ENCODE assay signal across 1 cellular context in the genomic region with DNA sequence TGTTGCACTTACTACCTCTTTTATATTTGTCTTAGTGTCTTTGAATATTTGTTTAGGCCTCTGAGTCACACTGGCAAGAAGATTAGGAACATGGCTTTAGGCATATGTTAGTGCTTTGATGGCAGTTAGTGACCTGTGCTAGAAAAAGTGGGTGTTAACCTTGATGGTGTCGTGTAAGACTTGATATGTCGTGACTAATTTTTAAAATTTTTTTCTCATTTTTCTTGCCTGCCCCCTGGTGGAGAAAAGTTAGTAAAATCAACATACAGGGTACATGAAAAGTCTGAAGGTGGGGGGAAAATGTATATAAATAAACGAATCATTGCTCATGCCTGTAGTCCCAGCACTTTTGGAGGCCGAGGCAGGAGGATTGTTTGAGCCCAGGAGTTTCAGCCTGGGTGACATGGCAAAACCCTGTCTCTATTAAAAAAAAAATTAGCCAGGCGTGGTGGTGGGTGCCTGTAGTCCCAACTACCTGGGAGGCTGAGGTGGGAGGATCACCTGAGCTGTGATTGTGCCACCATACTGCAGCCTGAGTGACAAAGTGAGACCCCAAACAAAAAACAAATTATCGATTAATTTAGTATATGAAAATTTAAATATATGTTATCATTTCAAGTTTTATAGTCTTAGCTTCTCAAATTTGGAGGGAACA.
TF ChIP-seq lines count a peak whose summit lies in the region.

No MANE protein-coding gene starts in this region.

TF ChIP-seq in A549, 52 proteins besides CTCF, POLR2A, EP300 and RAD21 (continued from another document):
- TF ChIP-seq, protein P1, sequence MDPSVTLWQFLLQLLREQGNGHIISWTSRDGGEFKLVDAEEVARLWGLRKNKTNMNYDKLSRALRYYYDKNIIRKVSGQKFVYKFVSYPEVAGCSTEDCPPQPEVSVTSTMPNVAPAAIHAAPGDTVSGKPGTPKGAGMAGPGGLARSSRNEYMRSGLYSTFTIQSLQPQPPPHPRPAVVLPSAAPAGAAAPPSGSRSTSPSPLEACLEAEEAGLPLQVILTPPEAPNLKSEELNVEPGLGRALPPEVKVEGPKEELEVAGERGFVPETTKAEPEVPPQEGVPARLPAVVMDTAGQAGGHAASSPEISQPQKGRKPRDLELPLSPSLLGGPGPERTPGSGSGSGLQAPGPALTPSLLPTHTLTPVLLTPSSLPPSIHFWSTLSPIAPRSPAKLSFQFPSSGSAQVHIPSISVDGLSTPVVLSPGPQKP (IDR thresholded peaks at IDR 0.05; ENCODE audit: low read depth, low read length): no peak
- TF ChIP-seq, protein P2, sequence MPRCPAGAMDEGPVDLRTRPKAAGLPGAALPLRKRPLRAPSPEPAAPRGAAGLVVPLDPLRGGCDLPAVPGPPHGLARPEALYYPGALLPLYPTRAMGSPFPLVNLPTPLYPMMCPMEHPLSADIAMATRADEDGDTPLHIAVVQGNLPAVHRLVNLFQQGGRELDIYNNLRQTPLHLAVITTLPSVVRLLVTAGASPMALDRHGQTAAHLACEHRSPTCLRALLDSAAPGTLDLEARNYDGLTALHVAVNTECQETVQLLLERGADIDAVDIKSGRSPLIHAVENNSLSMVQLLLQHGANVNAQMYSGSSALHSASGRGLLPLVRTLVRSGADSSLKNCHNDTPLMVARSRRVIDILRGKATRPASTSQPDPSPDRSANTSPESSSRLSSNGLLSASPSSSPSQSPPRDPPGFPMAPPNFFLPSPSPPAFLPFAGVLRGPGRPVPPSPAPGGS (IDR thresholded peaks at IDR 0.05): no peak
- TF ChIP-seq PHF8 (IDR thresholded peaks at IDR 0.05; ENCODE audit: borderline replicate concordance, low read depth): no peak
- TF ChIP-seq, protein P3, sequence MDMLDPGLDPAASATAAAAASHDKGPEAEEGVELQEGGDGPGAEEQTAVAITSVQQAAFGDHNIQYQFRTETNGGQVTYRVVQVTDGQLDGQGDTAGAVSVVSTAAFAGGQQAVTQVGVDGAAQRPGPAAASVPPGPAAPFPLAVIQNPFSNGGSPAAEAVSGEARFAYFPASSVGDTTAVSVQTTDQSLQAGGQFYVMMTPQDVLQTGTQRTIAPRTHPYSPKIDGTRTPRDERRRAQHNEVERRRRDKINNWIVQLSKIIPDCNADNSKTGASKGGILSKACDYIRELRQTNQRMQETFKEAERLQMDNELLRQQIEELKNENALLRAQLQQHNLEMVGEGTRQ (IDR thresholded peaks at IDR 0.05): no peak
- peak; percentile 61 for TF ChIP-seq SMC3 (IDR thresholded peaks at IDR 0.05)
- TF ChIP-seq ESRRA (IDR thresholded peaks at IDR 0.05; ENCODE audit: borderline replicate concordance, low read length): no peak
- TF ChIP-seq FOSL2 (IDR thresholded peaks at IDR 0.05): no peak
- peak; percentile 67 for TF ChIP-seq FOSL2 (CRISPR knock-in tag; IDR thresholded peaks at IDR 0.05)
- TF ChIP-seq, protein P4, sequence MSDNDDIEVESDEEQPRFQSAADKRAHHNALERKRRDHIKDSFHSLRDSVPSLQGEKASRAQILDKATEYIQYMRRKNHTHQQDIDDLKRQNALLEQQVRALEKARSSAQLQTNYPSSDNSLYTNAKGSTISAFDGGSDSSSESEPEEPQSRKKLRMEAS (IDR thresholded peaks at IDR 0.05): 0 out of 2 replicates have a peak, but pooled peaks have one; percentile 34
- no peak for TF ChIP-seq HDAC2 (IDR thresholded peaks at IDR 0.05)
- no peak for TF ChIP-seq FOSB (CRISPR knock-in tag; IDR thresholded peaks at IDR 0.05)
- no peak for TF ChIP-seq MYC (IDR thresholded peaks at IDR 0.05; ENCODE audit: borderline replicate concordance, low read length)
- no peak for TF ChIP-seq CBX2 (IDR thresholded peaks at IDR 0.05; ENCODE audit: borderline replicate concordance, low read depth)
- TF ChIP-seq, protein P5, sequence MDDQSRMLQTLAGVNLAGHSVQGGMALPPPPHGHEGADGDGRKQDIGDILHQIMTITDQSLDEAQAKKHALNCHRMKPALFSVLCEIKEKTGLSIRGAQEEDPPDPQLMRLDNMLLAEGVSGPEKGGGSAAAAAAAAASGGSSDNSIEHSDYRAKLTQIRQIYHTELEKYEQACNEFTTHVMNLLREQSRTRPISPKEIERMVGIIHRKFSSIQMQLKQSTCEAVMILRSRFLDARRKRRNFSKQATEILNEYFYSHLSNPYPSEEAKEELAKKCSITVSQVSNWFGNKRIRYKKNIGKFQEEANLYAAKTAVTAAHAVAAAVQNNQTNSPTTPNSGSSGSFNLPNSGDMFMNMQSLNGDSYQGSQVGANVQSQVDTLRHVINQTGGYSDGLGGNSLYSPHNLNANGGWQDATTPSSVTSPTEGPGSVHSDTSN (IDR thresholded peaks at IDR 0.05): no peak
- no peak for TF ChIP-seq SREBF2 (IDR thresholded peaks at IDR 0.05)
- TF ChIP-seq POLR2AphosphoS2 (conservative IDR thresholded peaks at IDR 0.05; ENCODE audit: low read length): no peak
- no peak for TF ChIP-seq HOXB5 (CRISPR knock-in tag; IDR thresholded peaks at IDR 0.05)
- TF ChIP-seq CBX8 (IDR thresholded peaks at IDR 0.05): no peak
- TF ChIP-seq ZC3H11A (IDR thresholded peaks at IDR 0.05): no peak
TF ChIP-seq in A549: peak in this region for 3.
